26 cellular contexts compared by ENCODE assay signal in genomic region chr9:113842086-113842485, GRCh38.
"Had no signal": no experiment of that assay in that cellular context is flagged by ENCODE, and none has a peak within 500 bp of the region (broad histone marks: within the 10 kb centered on the region; RNA-seq: fewer than 3 reads in every experiment).

No MANE protein-coding gene starts in this region.

- H3K9me3 ChIP-seq: colonic mucosa, gastrocnemius medialis, mucosa of descending colon had no signal

- H3K27ac ChIP-seq: colonic mucosa, epithelial cell of prostate, esophagus squamous epithelium, gastrocnemius medialis, heart right ventricle, left ventricle myocardium inferior, lower lobe of right lung had no signal

- H3K36me3 ChIP-seq: colonic mucosa, esophagus squamous epithelium, gastrocnemius medialis, heart right ventricle, left ventricle myocardium inferior, lower lobe of right lung had no signal

- ATAC-seq: effector memory CD8-positive, alpha-beta T cell; esophagus mucosa; gastrocnemius medialis; heart right ventricle; left colon; left lobe of liver; lower lobe of right lung; mucosa of descending colon had no signal

- FAIRE-seq: islet of Langerhans, keratinocyte had no signal

- H3K27me3 ChIP-seq: colonic mucosa, esophagus squamous epithelium, gastrocnemius medialis had no signal

- H3K4me1 ChIP-seq: colonic mucosa, esophagus squamous epithelium, gastrocnemius medialis, heart right ventricle, left ventricle myocardium inferior, lower lobe of right lung had no signal

- DNase-seq: colonic mucosa; cortex of kidney; effector CD8-positive, alpha-beta T cell; effector memory CD8-positive, alpha-beta T cell; endodermal cell; erythroblast; esophagus squamous epithelium; foreskin fibroblast; foreskin melanocyte; gastrocnemius medialis; glutamatergic neuron; head of caudate nucleus; heart right ventricle; hippocampal formation; kidney glomerular epithelial cell; left colon; left ventricle myocardium inferior; lower lobe of right lung; mesenchymal stem cell; mucosa of descending colon; naive B cell had no signal

- H3K4me3 ChIP-seq: colonic mucosa, esophagus squamous epithelium, gastrocnemius medialis, heart right ventricle, left ventricle myocardium inferior, lower lobe of right lung, mucosa of descending colon had no signal
